Comparison of ENCODE assay signal across 16 cellular contexts in the genomic region with DNA sequence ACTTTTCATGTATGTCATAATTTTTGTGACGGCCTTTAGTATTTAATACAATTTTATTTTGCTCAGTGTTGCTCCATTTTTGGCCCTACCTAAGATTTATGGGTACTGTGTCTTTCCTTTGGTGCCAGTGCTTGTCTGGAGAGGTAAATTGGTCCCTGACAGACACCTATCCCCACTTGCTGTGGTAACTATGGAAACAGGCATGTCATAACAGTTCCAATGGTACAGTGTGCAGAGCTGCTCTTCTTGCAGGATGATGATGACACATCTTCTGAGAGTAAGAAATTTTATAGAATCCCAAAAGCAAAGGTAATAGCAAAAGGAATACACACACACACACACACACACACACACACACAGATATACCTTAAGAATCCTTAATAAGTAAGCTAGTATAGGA.
"Had no signal": no experiment of that assay in that cellular context is flagged by ENCODE, and none has a peak within 500 bp of the region (broad histone marks: within the 10 kb centered on the region; RNA-seq: fewer than 3 reads in every experiment).

No MANE protein-coding gene starts in this region.

- H3K27me3 ChIP-seq: heart right ventricle, left lung, transverse colon had no signal

- H3K27ac ChIP-seq: heart right ventricle, left lung, psoas muscle, transverse colon, WERI-Rb-1 had no signal

- H3K4me3 ChIP-seq: heart right ventricle, left lung, psoas muscle, transverse colon had no signal

- H3K9me3 ChIP-seq: heart right ventricle, left lung, psoas muscle, transverse colon had no signal

- H3K36me3 ChIP-seq: left lung, transverse colon, WERI-Rb-1 had no signal

- ATAC-seq: activated CD8-positive, alpha-beta T cell treated with anti-CD3 and anti-CD28 coated beads for 36 hours; activated T-cell treated with anti-CD3 and anti-CD28 coated beads, Interleukin-2, amount 50 U/mL, for 72 hours; heart right ventricle; left lung; psoas muscle had no signal

- DNase-seq: activated CD4-positive, alpha-beta T cell treated with anti-CD3 and anti-CD28 coated beads for 4 hours; activated CD8-positive, alpha-beta memory T cell treated with anti-CD3 and anti-CD28 coated beads, Interleukin-2, amount 50 U/mL, for 4 hours; activated CD8-positive, alpha-beta T cell treated with anti-CD3 and anti-CD28 coated beads for 36 hours; activated naive CD8-positive, alpha-beta T cell treated with anti-CD3 and anti-CD28 coated beads, Interleukin-2, amount 10 ng/mL, durations not matched to agents 7 days and 5 days; activated T-cell treated with anti-CD3 and anti-CD28 coated beads, Interleukin-2, amount 50 U/mL, for 72 hours; aorta; foreskin melanocyte; heart right ventricle; left lung; mesenchymal stem cell; psoas muscle; stimulated activated CD4-positive, alpha-beta T cell treated with anti-CD3 and anti-CD28 coated beads, Interleukin-12 subunit alpha, Interleukin-12 subunit beta, amount 100 ng/mL, for 4 hours; stimulated activated naive CD4-positive, alpha-beta T cell; substantia nigra; transverse colon; WERI-Rb-1 had no signal

- H3K4me1 ChIP-seq: heart right ventricle, left lung, psoas muscle, transverse colon had no signal
